ENCODE assay signal across 31 cellular contexts in genomic region chr9:14778565-14778964, GRCh38. TPM values are rescaled to one million over a fixed set of nuclear protein-coding genes. Genes with fewer than 3 reads are reported as not detected.
"Had no signal": no experiment of that assay in that cellular context is flagged by ENCODE, and none has a peak within 500 bp of the region (broad histone marks: within the 10 kb centered on the region; RNA-seq: fewer than 3 reads in every experiment).

No MANE protein-coding gene starts in this region.

- H3K9me3 ChIP-seq: stomach, suprapubic skin, testis, thoracic aorta, thyroid gland, tibial artery, tibial nerve, transverse colon, upper lobe of left lung, upper lobe of right lung, uterus, vagina had no signal

- DNase-seq: stimulated activated CD4-positive, alpha-beta T cell treated with anti-CD3 and anti-CD28 coated beads, Interleukin-2, amount 100 ng/mL, for 48 hours; stimulated activated CD4-positive, alpha-beta T cell treated with anti-CD3 and anti-CD28 coated beads, Interleukin-4, amount 100 ng/mL, for 1 hour; stimulated activated CD4-positive, alpha-beta T cell treated with anti-CD3 and anti-CD28 coated beads, Interleukin-4, amount 100 ng/mL, for 24 hours; stimulated activated CD4-positive, alpha-beta T cell treated with anti-CD3 and anti-CD28 coated beads, Interleukin-4, amount 100 ng/mL, for 4 hours; stimulated activated CD8-positive, alpha-beta memory T cell treated with anti-CD3 and anti-CD28 coated beads, Interleukin-4, amount 100 ng/mL, for 48 hours; stimulated activated naive B cell treated with anti-CD40 and anti-IgM and Interleukin-4, amounts not matched to agents 10 μg/mL and 1 μg/mL and 100 μg/mL, for 72 hours; stimulated activated naive CD4-positive, alpha-beta T cell; stimulated activated naive CD4-positive, alpha-beta T cell treated with Interleukin-2 at 50 U/mL for 16 hours; stimulated activated naive CD8-positive, alpha-beta T cell treated with anti-CD3 and anti-CD28 coated beads, Interleukin-15, amount 100 ng/mL, for 72 hours; stimulated activated naive CD8-positive, alpha-beta T cell treated with anti-CD3 and anti-CD28 coated beads, Interleukin-15, Interleukin-2, amounts not matched to agents 100 U/mL and 50 U/mL, for 24 hours; stomach; substantia nigra; testis; thyroid gland; tibial artery; transverse colon; trophoblast cell; upper lobe of left lung; upper lobe of right lung; uterus had no signal

- FAIRE-seq: urothelium cell line had no signal

- H3K27ac ChIP-seq: stomach, suprapubic skin, testis, thoracic aorta, thyroid gland, tibial artery, tibial nerve, transverse colon, upper lobe of left lung, upper lobe of right lung, uterus, vagina had no signal

- H3K4me3 ChIP-seq: stomach, suprapubic skin, testis, thoracic aorta, thyroid gland, tibial artery, tibial nerve, transverse colon, upper lobe of left lung, upper lobe of right lung, uterus, vagina had no signal

- ATAC-seq: stimulated activated effector memory CD8-positive, alpha-beta T cell treated with anti-CD3 and anti-CD28 coated beads, Interleukin-12 subunit alpha, Interleukin-12 subunit beta, amount 100 ng/mL, for 72 hours; stimulated activated memory B cell treated with anti-CD40 and anti-IgM and Interleukin-4, amounts not matched to agents 10 μg/mL and 1 μg/mL and 100 μg/mL, for 72 hours; stimulated activated naive B cell treated with anti-CD40 and anti-IgM and Interleukin-4, amounts not matched to agents 10 μg/mL and 1 μg/mL and 100 μg/mL, for 72 hours; stimulated activated naive CD8-positive, alpha-beta T cell treated with anti-CD3 and anti-CD28 coated beads, Interleukin-15, amount 100 ng/mL, for 72 hours; stimulated activated naive CD8-positive, alpha-beta T cell treated with anti-CD3 and anti-CD28 coated beads, Interleukin-15, Interleukin-2, amounts not matched to agents 100 U/mL and 50 U/mL, for 24 hours; upper lobe of right lung had no signal

- H3K4me1 ChIP-seq: stomach, suprapubic skin, testis, thyroid gland, tibial nerve, transverse colon, upper lobe of left lung, upper lobe of right lung, uterus, vagina had no signal

- H3K36me3 ChIP-seq: stomach, suprapubic skin, thoracic aorta, thyroid gland, tibial nerve, transverse colon, upper lobe of left lung, upper lobe of right lung, uterus, vagina had no signal

- H3K27me3 ChIP-seq: stomach, suprapubic skin, testis, thyroid gland, tibial artery, tibial nerve, transverse colon, upper lobe of left lung, upper lobe of right lung, uterus, vagina had no signal

RNA-seq across cellular contexts. Expression of gene CER1, which starts 56.0 kb away (rescaled TPM):
- total RNA-seq: stomach, subcutaneous adipose tissue, suprapubic skin, temporal lobe, thoracic aorta, thyroid gland, upper lobe of left lung, upper lobe of right lung, ureter, vagina had no signal
- polyA plus RNA-seq: stomach, urinary bladder had no signal
